Comparison of ENCODE assay signal across 21 cellular contexts in genomic region chr15:69341356-69341755, GRCh38. TPM values are rescaled to one million over a fixed set of nuclear protein-coding genes. Genes with fewer than 3 reads are reported as not detected.
"Had no signal": no experiment of that assay in that cellular context is flagged by ENCODE, and none has a peak within 500 bp of the region (broad histone marks: within the 10 kb centered on the region; RNA-seq: fewer than 3 reads in every experiment).

No MANE protein-coding gene starts in this region.

- ATAC-seq: heart left ventricle; naive thymus-derived CD8-positive, alpha-beta T cell; sciatic nerve; stimulated activated memory B cell treated with anti-CD40 and anti-IgM and Interleukin-4, amounts not matched to agents 10 μg/mL and 1 μg/mL and 100 μg/mL, for 72 hours had no signal

- H3K27me3 ChIP-seq: heart left ventricle, left lung, neutrophil, tibial artery, upper lobe of left lung, vagina had no signal

- H3K4me1 ChIP-seq: left lung, tibial artery, upper lobe of left lung, vagina had no signal

- H3K4me3 Mint-ChIP-seq: naive thymus-derived CD8-positive, alpha-beta T cell; stimulated activated memory B cell treated with anti-CD40 and anti-IgM and Interleukin-4, amounts not matched to agents 10 μg/mL and 1 μg/mL and 100 μg/mL, for 72 hours; stimulated activated naive CD8-positive, alpha-beta T cell treated with anti-CD3 and anti-CD28 coated beads, Interleukin-15, Interleukin-2, amounts not matched to agents 100 ng/mL and 50 ng/mL, for 24 hours had no signal

- H3K36me3 ChIP-seq: heart left ventricle, left lung, neutrophil, spleen, tibial artery, upper lobe of left lung, vagina had no signal

- H3K4me3 ChIP-seq: heart left ventricle, left lung, lung, spleen, tibial artery, upper lobe of left lung, vagina had no signal

- H3K4me1 Mint-ChIP-seq: naive thymus-derived CD8-positive, alpha-beta T cell; stimulated activated memory B cell treated with anti-CD40 and anti-IgM and Interleukin-4, amounts not matched to agents 10 μg/mL and 1 μg/mL and 100 μg/mL, for 72 hours had no signal

- H3K27ac ChIP-seq: heart left ventricle, left lung, spleen, tibial artery, upper lobe of left lung, vagina had no signal

- H3K9me3 Mint-ChIP-seq: stimulated activated memory B cell treated with anti-CD40 and anti-IgM and Interleukin-4, amounts not matched to agents 10 μg/mL and 1 μg/mL and 100 μg/mL, for 72 hours; stimulated activated naive CD8-positive, alpha-beta T cell treated with anti-CD3 and anti-CD28 coated beads, Interleukin-15, Interleukin-2, amounts not matched to agents 100 ng/mL and 50 ng/mL, for 24 hours had no signal

- H3K27ac Mint-ChIP-seq: naive thymus-derived CD8-positive, alpha-beta T cell; stimulated activated memory B cell treated with anti-CD40 and anti-IgM and Interleukin-4, amounts not matched to agents 10 μg/mL and 1 μg/mL and 100 μg/mL, for 72 hours; stimulated activated naive CD8-positive, alpha-beta T cell treated with anti-CD3 and anti-CD28 coated beads, Interleukin-15, Interleukin-2, amounts not matched to agents 100 ng/mL and 50 ng/mL, for 24 hours had no signal

- H3K36me3 Mint-ChIP-seq: stimulated activated memory B cell treated with anti-CD40 and anti-IgM and Interleukin-4, amounts not matched to agents 10 μg/mL and 1 μg/mL and 100 μg/mL, for 72 hours had no signal

- H3K9me3 ChIP-seq: neutrophil, tibial artery, upper lobe of left lung, vagina had no signal

- DNase-seq: effector memory CD4-positive, alpha-beta T cell; erythroblast; heart left ventricle; hippocampal formation; left lung; mesendoderm; naive thymus-derived CD8-positive, alpha-beta T cell; spleen; stimulated activated CD4-positive, alpha-beta T cell treated with anti-CD3 and anti-CD28 coated beads, Interleukin-15, amount 100 ng/mL, for 24 hours; stimulated activated CD4-positive, alpha-beta T cell treated with anti-CD3 and anti-CD28 coated beads, Interleukin-1b, Interleukin-23, amount 100 ng/mL, for 48 hours; stimulated activated CD4-positive, alpha-beta T cell treated with anti-CD3 and anti-CD28 coated beads, Interleukin-4, amount 100 ng/mL, for 24 hours; tibial artery; upper lobe of left lung had no signal

RNA-seq across cellular contexts. Expression of gene PAQR5, which starts 42.6 kb away (rescaled TPM):
- total RNA-seq: glomerular endothelial cell; naive thymus-derived CD8-positive, alpha-beta T cell had no signal
- polyA plus RNA-seq: naive thymus-derived CD8-positive, alpha-beta T cell; neural cell had no signal
